8 cellular contexts compared by ENCODE assay signal in genomic region chr11:58579192-58580129, GRCh38.
DNase-seq lines count a peak whose midpoint lies in the region; TF ChIP-seq lines count a peak whose summit lies in the region.

No MANE protein-coding gene starts in this region.

- H3K79me2 ChIP-seq in MM.1S (ENCODE audit: low read length): peaks cover 77% of the 10 kb centered on the region

- H3K9ac ChIP-seq in MM.1S (ENCODE audit: low read length): peak overlapping the region; percentile 98

- peak overlapping the region; percentile 93 for H3K27ac ChIP-seq in MM.1S (ENCODE audit: low read length)

- peak overlapping the region; percentile 91 for H3K4me2 ChIP-seq in MM.1S (ENCODE audit: low read depth, low read length)

- TF ChIP-seq CTCF in MM.1S (IDR thresholded peaks at IDR 0.05; ENCODE audit: low read length): peak; percentile 72

- no peaks in the 10 kb centered on the region for H3K9me2 ChIP-seq in MM.1S (replicated peaks; ENCODE audit: insufficient read depth, low read length)

- H4K20me1 ChIP-seq in MM.1S (ENCODE audit: insufficient read depth, low read length): 0 out of 2 replicates have a peak, but pooled peaks cover 9% of the 10 kb centered on the region

- H2AFZ ChIP-seq in MM.1S (ENCODE audit: low read length) (peak overlapping the region; percentile 22; the same call in 1 of the 2 replicates), neuron (ENCODE audit: low read depth, low read length) (peak overlapping the region; percentile 56)

- H3K9me3 ChIP-seq in MM.1S (replicated peaks; ENCODE audit: insufficient read depth, low read length) (no peaks in the 10 kb centered on the region), neuron (ENCODE audit: low read length) (no peaks in the 10 kb centered on the region)

- H3K36me3 ChIP-seq in MM.1S (replicated peaks; ENCODE audit: insufficient read depth, low read length) (peaks cover 4% of the 10 kb centered on the region; the same call in 1 of the 2 replicates), neuron (ENCODE audit: insufficient read depth, low read length) (peaks cover under 1% of the 10 kb centered on the region)

- peaks cover 27% of the 10 kb centered on the region for H3K4me1 ChIP-seq in MM.1S (ENCODE audit: low read length)
- H3K4me1 ChIP-seq in neuron (ENCODE audit: insufficient read depth, low read length): peaks cover 21% of the 10 kb centered on the region

- H3K27me3 ChIP-seq in MM.1S (replicated peaks; ENCODE audit: insufficient read depth, low read length) (no peaks in the 10 kb centered on the region), neuron (ENCODE audit: insufficient read depth, low read length) (no peaks in the 10 kb centered on the region)

- DNase-seq in GDM1 (lab: John Stamatoyannopoulos, UW): peak; percentile 79
- peak; percentile 91 for DNase-seq in HCEC 1CT
- peak; percentile 93 for DNase-seq in MM.1S
- peak; percentile 18 for DNase-seq in SHP77 treated with DMSO at 0.1 percent for 48 hours (lab: John Stamatoyannopoulos, UW)
- peak; percentile 90 for DNase-seq in activated gamma-delta T cell treated with anti-CD3 and anti-CD28 coated beads, Interleukin-2, amount 50 U/mL, for 16 hours (ENCODE audit: low read depth)
- peak; percentile 90 for DNase-seq in foreskin melanocyte
- DNase-seq in stromal cell of bone marrow (ENCODE audit: low read depth): peak; percentile 86

- peaks cover 43% of the 10 kb centered on the region for H3F3A ChIP-seq in MM.1S (ENCODE audit: insufficient read depth, low read length)

- peak overlapping the region; percentile 78 for H3K4me3 ChIP-seq in MM.1S (ENCODE audit: low read length)
- peak overlapping the region; percentile 90 for H3K4me3 ChIP-seq in neuron (ENCODE audit: low read length)

Comparison
In these comparisons a context has a peak if more than half of its experiments do, and no peak if none do; other contexts are left out.
1. Peak in every context shown above with its lines: DNase-seq, H3K4me3 ChIP-seq and H3K27ac ChIP-seq.
2. DNase-seq: peak in every context shown above with its lines; median percentile 93 in MM.1S; 91 in HCEC 1CT; 90 in activated gamma-delta T cell treated with anti-CD3 and anti-CD28 coated beads, Interleukin-2, amount 50 U/mL, for 16 hours; 90 in foreskin melanocyte; 86 in stromal cell of bone marrow; 79 in GDM1; 18 in SHP77 treated with DMSO at 0.1 percent for 48 hours.